ENCODE assay signal across 14 cellular contexts in the genomic region with DNA sequence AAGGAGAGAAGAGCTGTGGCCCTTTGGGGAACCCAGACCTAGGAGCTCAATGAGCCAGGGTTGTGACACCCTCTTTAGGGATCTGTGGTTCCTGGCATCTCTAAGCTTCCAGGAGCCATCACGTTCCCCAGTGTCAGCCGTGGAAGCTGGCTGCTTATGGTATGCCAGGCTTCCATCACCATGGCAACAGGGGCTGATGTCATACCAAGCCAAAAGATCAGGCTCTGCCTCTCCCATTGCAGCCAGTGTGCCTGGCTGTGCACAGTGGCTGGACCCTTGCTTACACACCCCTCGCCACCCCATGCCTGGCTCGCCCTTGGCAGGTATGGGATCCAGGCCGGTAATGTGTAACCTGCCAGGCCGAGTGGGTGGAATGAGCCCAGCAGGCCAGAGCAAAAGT.
DNase-seq lines count a peak whose midpoint lies in the region; ATAC-seq, FAIRE-seq and TF ChIP-seq lines count a peak whose summit lies in the region.
"Had no signal": no experiment of that assay in that cellular context is flagged by ENCODE, and none has a peak within 500 bp of the region (broad histone marks: within the 10 kb centered on the region; RNA-seq: fewer than 3 reads in every experiment).

No MANE protein-coding gene starts in this region.

- H3K36me3 Mint-ChIP-seq in GM23338 (ENCODE audit: low read depth) = no peaks in the 10 kb centered on the region
- H3K36me3 Mint-ChIP-seq: activated naive CD4-positive, alpha-beta T cell treated with anti-CD3 and anti-CD28 coated beads, Interleukin-2, amount 50 U/mL, for 24 hours had no signal

- H3K4me3 Mint-ChIP-seq in GM23338 = no peak overlapping the region
- H3K4me3 Mint-ChIP-seq: activated naive CD4-positive, alpha-beta T cell treated with anti-CD3 and anti-CD28 coated beads, Interleukin-2, amount 50 U/mL, for 24 hours; CD14-positive monocyte had no signal

- H3K27me3 ChIP-seq in A673 (replicated peaks; ENCODE audit: insufficient read depth, low read depth, low read length, poor library complexity) (no peaks in the 10 kb centered on the region), GM23338 (ENCODE audit: insufficient read depth) (no peaks in the 10 kb centered on the region), bronchial epithelial cell (ENCODE audit: control insufficient read depth, insufficient read depth, low read length) (no peaks in the 10 kb centered on the region)
- H3K27me3 ChIP-seq: spleen, uterus had no signal

- H3F3A ChIP-seq in GM23338 (replicated peaks; ENCODE audit: low read depth) = no peaks in the 10 kb centered on the region

- CTCF ChIA-PET in A673 (lab: Charles Lee) = no interaction called here

- no peaks in the 10 kb centered on the region for H3K27me3 Mint-ChIP-seq in GM23338 (ENCODE audit: insufficient read depth, low read depth, poor library complexity)
- H3K27me3 Mint-ChIP-seq: activated naive CD4-positive, alpha-beta T cell treated with anti-CD3 and anti-CD28 coated beads, Interleukin-2, amount 50 U/mL, for 24 hours had no signal

- TF ChIP-seq CTCF in A673 (conservative IDR thresholded peaks at IDR 0.05; ENCODE audit: low read depth, low read length) = no peak
- TF ChIP-seq CTCF in GM23338 (conservative IDR thresholded peaks at IDR 0.05; ENCODE audit: low read depth in 2 of 2) = no peak
- TF ChIP-seq CTCF in bronchial epithelial cell (IDR thresholded peaks at IDR 0.05; ENCODE audit: insufficient read depth, low read length, severe bottlenecking) = no peak

- H3K4me1 ChIP-seq in A673 (ENCODE audit: insufficient read depth, low read length, poor library complexity, severe bottlenecking) = peaks cover 14% of the 10 kb centered on the region
- H3K4me1 ChIP-seq in GM23338 (ENCODE audit: insufficient read depth) = peaks cover 14% of the 10 kb centered on the region
- H3K4me1 ChIP-seq: spleen, uterus had no signal

- DNase-seq in A673 (ENCODE audit: low spot score) (peak; percentile 47), GM23338 (ENCODE audit: low spot score) (peak; percentile 74), bronchial epithelial cell (ENCODE audit: low read depth) (no peak), iris pigment epithelial cell (ENCODE audit: low read depth) (peak; percentile 35), SHP77 treated with DMSO at 0.1 percent for 48 hours (lab: John Stamatoyannopoulos, UW) (no peak), UCSD-AML1 (lab: John Stamatoyannopoulos, UW; ENCODE audit: unreplicated experiment) (no peak)
- DNase-seq: effector CD8-positive, alpha-beta T cell; spleen; SW 1271; uterus had no signal

- H3K9me3 Mint-ChIP-seq in GM23338 = no peaks in the 10 kb centered on the region
- H3K9me3 Mint-ChIP-seq: activated naive CD4-positive, alpha-beta T cell treated with anti-CD3 and anti-CD28 coated beads, Interleukin-2, amount 50 U/mL, for 24 hours; CD14-positive monocyte had no signal

- peak; percentile 79 for ATAC-seq in GM23338
- ATAC-seq in HG02840 (IDR thresholded peaks at IDR 0.05; ENCODE audit: low FRiP score, unreplicated experiment) = no peak
- no peak for ATAC-seq in GM21360 (IDR thresholded peaks at IDR 0.05; ENCODE audit: unreplicated experiment)

- H3K4me3 ChIP-seq in A673 (ENCODE audit: low read depth, low read length, poor library complexity, severe bottlenecking) (no peak overlapping the region), GM23338 (no peak overlapping the region), bronchial epithelial cell (ENCODE audit: low read depth, low read length) (no peak overlapping the region)
- H3K4me3 ChIP-seq: spleen, uterus had no signal

- H3K27ac Mint-ChIP-seq in GM23338 = peak overlapping the region; percentile 47; the same call in 1 of the 2 replicates
- H3K27ac Mint-ChIP-seq: activated naive CD4-positive, alpha-beta T cell treated with anti-CD3 and anti-CD28 coated beads, Interleukin-2, amount 50 U/mL, for 24 hours had no signal

- H3K4me2 ChIP-seq in GM23338 = no peak overlapping the region

- intact Hi-C loops in A673 (cut with micrococcal nuclease; ENCODE audit: unreplicated experiment) = no loop called here

- H3K9me2 ChIP-seq in GM23338 (ENCODE audit: insufficient read depth) = no peaks in the 10 kb centered on the region

- POLR2A ChIA-PET in A673 (lab: Charles Lee; ENCODE audit: low non-redundant PET) = interaction anchor here (0.6 kb wide), 1 partner anchor 38 kb away, joined by 3 read pairs; no protein-coding TSS in a partner anchor

- H3K4me1 Mint-ChIP-seq in GM23338 = peaks cover 11% of the 10 kb centered on the region
- H3K4me1 Mint-ChIP-seq: activated naive CD4-positive, alpha-beta T cell treated with anti-CD3 and anti-CD28 coated beads, Interleukin-2, amount 50 U/mL, for 24 hours had no signal

- H3K79me2 ChIP-seq in GM23338 (replicated peaks; ENCODE audit: insufficient read depth) = no peaks in the 10 kb centered on the region

- H4K20me1 ChIP-seq in GM23338 (replicated peaks; ENCODE audit: insufficient read depth) = no peaks in the 10 kb centered on the region

- H3K27ac ChIP-seq in A673 (ENCODE audit: low read depth, low read length, poor library complexity, severe bottlenecking) (no peak overlapping the region), GM23338 (ENCODE audit: low read depth) (no peak overlapping the region)
- H3K27ac ChIP-seq: spleen, uterus had no signal

- H3K36me3 ChIP-seq in A673 (ENCODE audit: insufficient read depth, low read length, poor library complexity, severe bottlenecking) (no peaks in the 10 kb centered on the region), GM23338 (ENCODE audit: insufficient read depth) (no peaks in the 10 kb centered on the region), bronchial epithelial cell (ENCODE audit: control insufficient read depth, insufficient read depth, low read length) (no peaks in the 10 kb centered on the region)
- H3K36me3 ChIP-seq: uterus had no signal

- BruUV-seq in A673 (replicated peaks; lab: Mats Ljungman, UMichigan) = no TSS peak

- H2AFZ ChIP-seq in GM23338 = no peak overlapping the region

- FAIRE-seq in bronchial epithelial cell (lab: Jason Lieb, UNC) = peak; percentile 58

- H3K9me3 ChIP-seq in A673 (ENCODE audit: low read depth, low read length, poor library complexity, severe bottlenecking) = no peaks in the 10 kb centered on the region
- H3K9me3 ChIP-seq: spleen, uterus had no signal

TF ChIP-seq in GM23338, 12 proteins besides CTCF, POLR2A, EP300 and RAD21:
- no peak for TF ChIP-seq CREB1 (CRISPR knock-in tag; IDR thresholded peaks at IDR 0.05; ENCODE audit: low read depth)
- TF ChIP-seq EZH2 (IDR thresholded peaks at IDR 0.05; ENCODE audit: low read depth, unreplicated experiment) = no peak
- no peak for TF ChIP-seq ZNF114 (CRISPR knock-in tag; IDR thresholded peaks at IDR 0.05)
TF ChIP-seq in GM23338: peak in this region for 0.

Comparison
In these comparisons a context has a peak if more than half of its experiments do, and no peak if none do; other contexts are left out.
1. DNase-seq: peak in A673 (single experiment), GM23338 (single experiment) and iris pigment epithelial cell (single experiment); none in bronchial epithelial cell (single experiment), SHP77 treated with DMSO at 0.1 percent for 48 hours (single experiment) and UCSD-AML1 (single experiment).